In genomic region chr22:27719535-27720227, GRCh38 we compare ENCODE assay signal across 7 cellular contexts.
DNase-seq lines count a peak whose midpoint lies in the region; ATAC-seq, FAIRE-seq and TF ChIP-seq lines count a peak whose summit lies in the region.

No MANE protein-coding gene starts in this region.

- H3K4me1 ChIP-seq in H9 (ENCODE audit: insufficient read depth, low read length), result peaks cover 9% of the 10 kb centered on the region; the same call in 1 of the 2 replicates
- H3K4me1 ChIP-seq in small intestine (ENCODE audit: control insufficient read depth in 2 of 2, insufficient read depth in 1 of 2, low read depth in 1 of 2, low read length in 1 of 2), result no peaks in the 10 kb centered on the region

- no peaks in the 10 kb centered on the region for H3K36me3 ChIP-seq in small intestine (ENCODE audit: control insufficient read depth in 2 of 2, insufficient read depth in 2 of 2, low read length in 2 of 2)

- DNase-seq in H9 (peak; percentile 72), OCI-M1 (lab: John Stamatoyannopoulos, UW) (peak; percentile 82), glomerular visceral epithelial cell (ENCODE audit: extremely low spot score) (peak; percentile 29), small intestine (peak; percentile 37), T-helper 2 cell (no peak)
- no peak for DNase-seq in stimulated activated naive B cell treated with anti-CD40 and anti-IgM and Interleukin-4, amounts not matched to agents 10 μg/mL and 1 μg/mL and 100 μg/mL, for 72 hours
- no peak for DNase-seq in activated naive CD4-positive, alpha-beta T cell treated with Interleukin-2 at 50 U/mL for 16 hours

- H2AK5ac ChIP-seq in H9 (ENCODE audit: insufficient read length, low read length), result no peak overlapping the region

- H2BK20ac ChIP-seq in H9 (ENCODE audit: low read depth, low read length, poor library complexity, severe bottlenecking), result no peak overlapping the region

- no peak overlapping the region for H4K8ac ChIP-seq in H9 (replicated peaks; ENCODE audit: insufficient read length, low read depth, low read length)

- no peak overlapping the region for H3K9ac ChIP-seq in H9 (ENCODE audit: extremely low read depth, insufficient read length, low read length)

- H3K4me2 ChIP-seq in H9 (ENCODE audit: insufficient read depth, insufficient read length, low read length), result no peak overlapping the region

- H3K79me1 ChIP-seq in H9 (ENCODE audit: insufficient read depth, low read depth, low read length, poor library complexity, severe bottlenecking), result peaks cover 12% of the 10 kb centered on the region

- no peak for ATAC-seq in stimulated activated naive B cell treated with anti-CD40 and anti-IgM and Interleukin-4, amounts not matched to agents 10 μg/mL and 1 μg/mL and 100 μg/mL, for 72 hours (replicated peaks)

- no peak overlapping the region for H2AFZ ChIP-seq in H9 (ENCODE audit: low read length)

- no peak overlapping the region for H2BK12ac ChIP-seq in H9 (ENCODE audit: insufficient read length, low read depth, low read length)

- H4K20me1 ChIP-seq in H9 (ENCODE audit: control insufficient read depth, insufficient read depth, insufficient read length), result no peaks in the 10 kb centered on the region

- peak overlapping the region in 1 of 3 experiments; percentile 37; a peak in 1 of 7 replicates for H3K27ac Mint-ChIP-seq in H9
- no peak overlapping the region for H3K27ac Mint-ChIP-seq in stimulated activated naive B cell treated with anti-CD40 and anti-IgM and Interleukin-4, amounts not matched to agents 10 μg/mL and 1 μg/mL and 100 μg/mL, for 72 hours

- H3K4me3 Mint-ChIP-seq in H9, result no peak overlapping the region
- no peak overlapping the region for H3K4me3 Mint-ChIP-seq in stimulated activated naive B cell treated with anti-CD40 and anti-IgM and Interleukin-4, amounts not matched to agents 10 μg/mL and 1 μg/mL and 100 μg/mL, for 72 hours

- peaks cover 11 to 12% of the 10 kb centered on the region in 2 experiments; a peak in 4 of 5 replicates for H3K9me3 Mint-ChIP-seq in H9
- peaks cover 3 to 4% of the 10 kb centered on the region in 2 donors for H3K9me3 Mint-ChIP-seq in stimulated activated naive B cell treated with anti-CD40 and anti-IgM and Interleukin-4, amounts not matched to agents 10 μg/mL and 1 μg/mL and 100 μg/mL, for 72 hours

- no peak for TF ChIP-seq CTCF in H9 (conservative IDR thresholded peaks at IDR 0.05)

- no peak overlapping the region for H3K4ac ChIP-seq in H9 (ENCODE audit: low read depth, low read length)

- no CpG with 5 or more reads among the region's 8 CpGs for WGBS in H9 (ENCODE audit: extremely low coverage, insufficient read length, low lambda C conversion rate)
- WGBS in small intestine, 3 donors, result 30 to 51% (median 41%) methylated on average over 8 of the region's 8 CpGs

- no peak overlapping the region for H4K91ac ChIP-seq in H9 (ENCODE audit: insufficient read length, low read depth, low read length)

- H3K14ac ChIP-seq in H9 (ENCODE audit: insufficient read depth, low read length), result no peak overlapping the region

- no peak overlapping the region for H2BK5ac ChIP-seq in H9 (ENCODE audit: insufficient read length, low read length)

- no peak overlapping the region for H3K4me3 ChIP-seq in small intestine (ENCODE audit: low read depth in 1 of 2, low read length in 2 of 2)

- no peak overlapping the region for H2BK120ac ChIP-seq in H9 (ENCODE audit: low read depth, low read length, poor library complexity, severe bottlenecking)

- no peak overlapping the region for H3K18ac ChIP-seq in H9 (ENCODE audit: insufficient read length, low read depth, low read length)

- H3K23me2 ChIP-seq in H9 (ENCODE audit: insufficient read length, low read depth, low read length, poor library complexity, severe bottlenecking), result no peaks in the 10 kb centered on the region

- no peak for FAIRE-seq in small intestine (lab: Jason Lieb, UNC)

- peaks cover 16 to 20% (median 17%) of the 10 kb centered on the region in 3 experiments for H3K36me3 Mint-ChIP-seq in H9 (ENCODE audit: insufficient read depth in 1 of 3, low read depth in 3 of 3)
- H3K36me3 Mint-ChIP-seq in stimulated activated naive B cell treated with anti-CD40 and anti-IgM and Interleukin-4, amounts not matched to agents 10 μg/mL and 1 μg/mL and 100 μg/mL, for 72 hours, result no peaks in the 10 kb centered on the region

- H3K23ac ChIP-seq in H9 (ENCODE audit: insufficient read length, low read depth, low read length), result no peak overlapping the region

- H3K27ac ChIP-seq in H9 (ENCODE audit: insufficient read length, low read depth, low read length) (no peak overlapping the region), small intestine (ENCODE audit: low read depth in 1 of 2, low read length in 1 of 2) (no peak overlapping the region)

- H3K9me3 ChIP-seq in H9 (ENCODE audit: control insufficient read depth, low read depth, low read length) (no peaks in the 10 kb centered on the region), small intestine (ENCODE audit: control insufficient read depth, low read depth) (no peaks in the 10 kb centered on the region)

- H2BK15ac ChIP-seq in H9 (ENCODE audit: low read depth, low read length), result no peak overlapping the region

- no peaks in the 10 kb centered on the region for H3K27me3 Mint-ChIP-seq in H9 (ENCODE audit: low read depth)
- peaks cover 4 to 6% of the 10 kb centered on the region in 2 donors for H3K27me3 Mint-ChIP-seq in stimulated activated naive B cell treated with anti-CD40 and anti-IgM and Interleukin-4, amounts not matched to agents 10 μg/mL and 1 μg/mL and 100 μg/mL, for 72 hours

- H3K56ac ChIP-seq in H9 (ENCODE audit: insufficient read length, low read depth, low read length), result no peak overlapping the region

- H3K4me1 Mint-ChIP-seq in H9, result peaks cover 36 to 39% of the 10 kb centered on the region in 2 experiments
- peaks cover 0 to 4% of the 10 kb centered on the region in 2 donors for H3K4me1 Mint-ChIP-seq in stimulated activated naive B cell treated with anti-CD40 and anti-IgM and Interleukin-4, amounts not matched to agents 10 μg/mL and 1 μg/mL and 100 μg/mL, for 72 hours

- no peak overlapping the region for H3T11ph ChIP-seq in H9 (ENCODE audit: low read length)

- peaks cover 29% of the 10 kb centered on the region; the same call in 1 of the 2 replicates for H3K79me2 ChIP-seq in H9 (ENCODE audit: insufficient read depth, low read length)

- no peak overlapping the region for H4K5ac ChIP-seq in H9 (ENCODE audit: insufficient read length, low read depth, low read length)

- no peaks in the 10 kb centered on the region for H3K27me3 ChIP-seq in H9 (ENCODE audit: insufficient read depth, low read length)
- no peaks in the 10 kb centered on the region for H3K27me3 ChIP-seq in small intestine (ENCODE audit: control insufficient read depth in 2 of 2, insufficient read depth in 2 of 2, low read length in 2 of 2)

Comparison
In these comparisons a context has a peak if more than half of its experiments do, and no peak if none do; other contexts are left out.
1. DNase-seq: peak in H9 (single experiment), OCI-M1 (single experiment), glomerular visceral epithelial cell (single experiment) and small intestine (single experiment); none in stimulated activated naive B cell treated with anti-CD40 and anti-IgM and Interleukin-4, amounts not matched to agents 10 μg/mL and 1 μg/mL and 100 μg/mL, for 72 hours (single experiment), T-helper 2 cell (0 of 5) and activated naive CD4-positive, alpha-beta T cell treated with Interleukin-2 at 50 U/mL for 16 hours (single experiment).